8 cellular contexts compared by ENCODE assay signal in genomic region chr3:14779069-14779685, GRCh38.
"Had no signal": no experiment of that assay in that cellular context is flagged by ENCODE, and none has a peak within 500 bp of the region (broad histone marks: within the 10 kb centered on the region; RNA-seq: fewer than 3 reads in every experiment).

No MANE protein-coding gene starts in this region.

- ATAC-seq: GM12878 had no signal

- FAIRE-seq: G401.6, GM12878, GM12891, GM12892, GM18507, GM19239 had no signal

- DNase-seq: GDM1, GF-D8 had no signal

- H3K4me3 ChIP-seq: GM12878 had no signal
